ENCODE assay signal across 11 cellular contexts in genomic region chr10:62056660-62057059, GRCh38.
DNase-seq lines count a peak whose midpoint lies in the region; ATAC-seq and TF ChIP-seq lines count a peak whose summit lies in the region.
"Had no signal": no experiment of that assay in that cellular context is flagged by ENCODE, and none has a peak within 500 bp of the region (broad histone marks: within the 10 kb centered on the region; RNA-seq: fewer than 3 reads in every experiment).

No MANE protein-coding gene starts in this region.

- peaks cover 0 to 2% (median 0%) of the 10 kb centered on the region in 8 donors for H3K9me3 Mint-ChIP-seq in CD4-positive, alpha-beta memory T cell

- CTCF ChIA-PET in CD4-positive, alpha-beta memory T cell (lab: Charles Lee; ENCODE audit: partially characterized antibody) = interaction anchor here (1.2 to 3.6 kb wide), 7 partner anchors 13 to 209 kb away, joined by 3 to 21 read pairs (median 3); no protein-coding TSS in a partner anchor
- CTCF ChIA-PET in Panc1 (lab: Charles Lee) = no interaction called here

- H3K4me1 ChIP-seq in CD4-positive, alpha-beta memory T cell (ENCODE audit: insufficient read depth, low read length) = peaks cover 100% of the 10 kb centered on the region
- H3K4me1 ChIP-seq in Panc1 (ENCODE audit: control insufficient read depth, insufficient read depth, low read length) (peaks cover 11% of the 10 kb centered on the region; the same call in 1 of the 2 replicates), gastroesophageal sphincter (peaks cover 31 to 92% (median 39%) of the 10 kb centered on the region in 3 donors), skeletal muscle tissue (ENCODE audit: control insufficient read depth in 3 of 3, insufficient read depth in 3 of 3, low read length in 3 of 3) (peaks cover 73 to 83% (median 75%) of the 10 kb centered on the region in 3 donors)

- DNase-seq in CD4-positive, alpha-beta memory T cell = no peak
- DNase-seq in Panc1 (ENCODE audit: low read depth, low spot score) (no peak), NCI-H2171 treated with DMSO at 0.1 percent for 48 hours (lab: John Stamatoyannopoulos, UW) (no peak), retina (no peak), erythroblast (lab: John Stamatoyannopoulos, UW) (no peak), SW480 (ENCODE audit: low spot score) (no peak)
- DNase-seq: brain microvascular endothelial cell; hypothalamus; stimulated activated CD8-positive, alpha-beta memory T cell treated with anti-CD3 and anti-CD28 coated beads, Interleukin-4, amount 100 ng/mL, for 48 hours had no signal

- peaks cover 50% of the 10 kb centered on the region for H3K36me3 ChIP-seq in CD4-positive, alpha-beta memory T cell (ENCODE audit: insufficient read depth, low read length)
- peaks cover 19% of the 10 kb centered on the region for H3K36me3 ChIP-seq in Panc1 (ENCODE audit: control insufficient read depth, insufficient read depth, low read length)
- peaks cover 0 to 38% of the 10 kb centered on the region in 2 donors for H3K36me3 ChIP-seq in gastroesophageal sphincter
- peaks cover 16 to 45% (median 44%) of the 10 kb centered on the region in 3 donors for H3K36me3 ChIP-seq in skeletal muscle tissue (ENCODE audit: control insufficient read depth in 3 of 3, insufficient read depth in 3 of 3, low read length in 3 of 3)

- H3K4me1 Mint-ChIP-seq in CD4-positive, alpha-beta memory T cell = peaks cover 62 to 98% (median 89%) of the 10 kb centered on the region in 4 donors

- H3K27me3 Mint-ChIP-seq in CD4-positive, alpha-beta memory T cell = no peaks in the 10 kb centered on the region

- H3K4me3 Mint-ChIP-seq in CD4-positive, alpha-beta memory T cell = peak overlapping the region in 5 of 8 donors; percentile 48 to 93 (median 57)

- POLR2A ChIA-PET in CD4-positive, alpha-beta memory T cell (lab: Charles Lee; ENCODE audit: partially characterized antibody) = interaction anchor here (0.9 to 10.2 kb wide), 8 partner anchors 9 to 183 kb away, joined by 3 to 86 read pairs (median 3); no protein-coding TSS in a partner anchor
- POLR2A ChIA-PET in Panc1 (lab: Charles Lee) = interaction anchor here (0.5 kb wide), 1 partner anchor 68 kb away, joined by 3 read pairs; no protein-coding TSS in a partner anchor

- no peak overlapping the region for H3K4me3 ChIP-seq in CD4-positive, alpha-beta memory T cell (ENCODE audit: low read length in 2 of 2)
- H3K4me3 ChIP-seq in Panc1 (ENCODE audit: low read depth in 2 of 2, low read length in 2 of 2) (no peak overlapping the region), gastroesophageal sphincter (peak overlapping the region in 1 of 2 donors; percentile 11), skeletal muscle tissue (ENCODE audit: low read length in 3 of 3) (peak overlapping the region in 2 of 3 donors; percentile 42 to 44)

- H3K9ac ChIP-seq in skeletal muscle tissue (ENCODE audit: low read depth in 1 of 3, low read length in 3 of 3) = peak overlapping the region in 1 of 3 donors; percentile 53

- TF ChIP-seq CTCF in Panc1 (IDR thresholded peaks at IDR 0.05) = no peak
- TF ChIP-seq CTCF in gastroesophageal sphincter (IDR thresholded peaks at IDR 0.05) = no peak

- no TSS peak for BruUV-seq in Panc1 (replicated peaks; lab: Mats Ljungman, UMichigan)

- no peak for TF ChIP-seq EP300 in gastroesophageal sphincter (IDR thresholded peaks at IDR 0.05)

- intact Hi-C loops in CD4-positive, alpha-beta memory T cell (cut with micrococcal nuclease) = no loop called here
- intact Hi-C loops in Panc1 (cut with micrococcal nuclease; ENCODE audit: unreplicated experiment) = no loop called here

- no peak overlapping the region for H3K27ac ChIP-seq in CD4-positive, alpha-beta memory T cell (ENCODE audit: low read depth, low read length)
- H3K27ac ChIP-seq in Panc1 (ENCODE audit: low read length) = 0 out of 2 replicates have a peak overlapping the region, but pooled peaks have one; percentile 2
- H3K27ac ChIP-seq in gastroesophageal sphincter = peak overlapping the region; percentile 76 to 92 (median 82)
- H3K27ac ChIP-seq in skeletal muscle tissue (ENCODE audit: low read depth, low read length) = peak overlapping the region; percentile 96
- H3K27ac ChIP-seq: brain microvascular endothelial cell had no signal

- no peak for TF ChIP-seq POLR2A in gastroesophageal sphincter (IDR thresholded peaks at IDR 0.05)
- no peak for TF ChIP-seq POLR2A in erythroblast (IDR thresholded peaks at IDR 0.05; ENCODE audit: low read length)

- in situ Hi-C loops in Panc1 (cut with HindIII; ENCODE audit: low pct_unique_long_range_greater_than_20kb, low sequenced_read_pairs) = no loop called here

- peak overlapping the region in 6 of 7 donors; percentile 62 to 100 (median 92) for H3K27ac Mint-ChIP-seq in CD4-positive, alpha-beta memory T cell

- 38 to 46% methylated on average over 2 of the region's 2 CpGs for WGBS in gastroesophageal sphincter (ENCODE audit: low coverage in 1 of 2), 2 donors

- H3K27me3 ChIP-seq in CD4-positive, alpha-beta memory T cell (ENCODE audit: insufficient read depth, low read length) = no peaks in the 10 kb centered on the region
- H3K27me3 ChIP-seq in Panc1 (ENCODE audit: control insufficient read depth, insufficient read depth, low read length) (no peaks in the 10 kb centered on the region), gastroesophageal sphincter (no peaks in the 10 kb centered on the region), skeletal muscle tissue (ENCODE audit: control insufficient read depth in 3 of 3, insufficient read depth in 3 of 3, low read length in 3 of 3) (no peaks in the 10 kb centered on the region)
- H3K27me3 ChIP-seq: brain microvascular endothelial cell had no signal

- no peaks in the 10 kb centered on the region for H3K9me3 ChIP-seq in CD4-positive, alpha-beta memory T cell (ENCODE audit: control insufficient read depth in 1 of 2, low read length in 2 of 2)
- no peaks in the 10 kb centered on the region for H3K9me3 ChIP-seq in Panc1 (ENCODE audit: control insufficient read depth, insufficient read depth, low read depth, low read length)
- no peaks in the 10 kb centered on the region for H3K9me3 ChIP-seq in gastroesophageal sphincter
- no peaks in the 10 kb centered on the region for H3K9me3 ChIP-seq in skeletal muscle tissue (ENCODE audit: control insufficient read depth in 3 of 3, low read length in 3 of 3)

- H3K36me3 Mint-ChIP-seq in CD4-positive, alpha-beta memory T cell = peaks cover 84 to 88% of the 10 kb centered on the region in 2 donors

- ATAC-seq in Panc1 = no peak
- ATAC-seq in gastroesophageal sphincter = no peak

Comparison
In these comparisons a context has a peak if more than half of its experiments do, and no peak if none do; other contexts are left out.
1. H3K4me3 ChIP-seq: peak in skeletal muscle tissue (2 of 3); none in CD4-positive, alpha-beta memory T cell (0 of 2) and Panc1 (0 of 2).